24 cellular contexts compared by ENCODE assay signal in genomic region chr12:116150001-116150400, GRCh38.
DNase-seq lines count a peak whose midpoint lies in the region; ATAC-seq lines count a peak whose summit lies in the region.
"Had no signal": no experiment of that assay in that cellular context is flagged by ENCODE, and none has a peak within 500 bp of the region (broad histone marks: within the 10 kb centered on the region; RNA-seq: fewer than 3 reads in every experiment).

No MANE protein-coding gene starts in this region.

- H3K4me1 ChIP-seq in skeletal muscle tissue (ENCODE audit: control insufficient read depth in 3 of 3, insufficient read depth in 3 of 3, low read length in 3 of 3): peaks cover 39 to 44% (median 42%) of the 10 kb centered on the region in 3 donors
- H3K4me1 ChIP-seq: breast epithelium had no signal

- no peak for ATAC-seq in memory B cell (ENCODE audit: low read depth)
- ATAC-seq in GM21367 (IDR thresholded peaks at IDR 0.05; ENCODE audit: unreplicated experiment): no peak
- ATAC-seq: GM12878 had no signal

- no peak overlapping the region for H3K4me3 Mint-ChIP-seq in activated CD4-positive, alpha-beta T cell treated with anti-CD3 and anti-CD28 coated beads, Interleukin-2, amount 10 ng/mL, durations not matched to agents 24 days and 14 days
- no peak overlapping the region for H3K4me3 Mint-ChIP-seq in memory B cell
- H3K4me3 Mint-ChIP-seq: activated naive CD8-positive, alpha-beta T cell; H9 had no signal

- H3K36me3 ChIP-seq in skeletal muscle tissue (ENCODE audit: control insufficient read depth in 3 of 3, insufficient read depth in 3 of 3, low read length in 3 of 3): no peaks in the 10 kb centered on the region
- H3K36me3 ChIP-seq: breast epithelium, esophagus squamous epithelium, ovary, SJSA1, spleen had no signal

- H3K9ac ChIP-seq in skeletal muscle tissue (ENCODE audit: low read depth in 1 of 3, low read length in 3 of 3): peak overlapping the region in 1 of 3 donors; percentile 23
- H3K9ac ChIP-seq: BLaER1 treated with 17β-estradiol and CSF1 and Interleukin-3, amounts not matched to agents 10 nM and 100 nM had no signal

- peak; percentile 47 for DNase-seq in activated CD4-positive, alpha-beta T cell treated with anti-CD3 and anti-CD28 coated beads, Interleukin-2, amount 10 ng/mL, durations not matched to agents 24 days and 14 days
- no peak for DNase-seq in activated CD4-positive, alpha-beta T cell treated with anti-CD3 and anti-CD28 coated beads, Interleukin-2, amount 50 U/mL, for 4 hours
- peak; percentile 86 for DNase-seq in cerebellar cortex (ENCODE audit: low spot score)
- no peak for DNase-seq in memory B cell (ENCODE audit: low spot score in 2 of 2)
- DNase-seq in NOMO-1 treated with DMSO at 0.1 percent for 48 hours (lab: John Stamatoyannopoulos, UW; ENCODE audit: unreplicated experiment): no peak
- no peak for DNase-seq in NCI-H1436 (lab: John Stamatoyannopoulos, UW)
- DNase-seq: esophagus squamous epithelium; H9; MM.1S; naive B cell; NCI-H146; NCI-H2171 treated with DMSO at 0.1 percent for 48 hours; NCI-H748 treated with DMSO at 0.1 percent for 48 hours; ovary; PC-9; spleen; stimulated activated CD4-positive, alpha-beta T cell treated with anti-CD3 and anti-CD28 coated beads, Interleukin-4, amount 100 ng/mL, for 4 hours had no signal

- no peaks in the 10 kb centered on the region for H3K27me3 ChIP-seq in skeletal muscle tissue (ENCODE audit: control insufficient read depth in 3 of 3, insufficient read depth in 3 of 3, low read length in 3 of 3)
- H3K27me3 ChIP-seq: BLaER1 treated with 17β-estradiol and CSF1 and Interleukin-3, amounts not matched to agents 10 nM and 100 nM; breast epithelium; esophagus squamous epithelium; ovary; SJSA1; spleen had no signal

- peak overlapping the region in 1 of 3 donors; percentile 29 for H3K4me3 ChIP-seq in skeletal muscle tissue (ENCODE audit: low read length in 3 of 3)
- H3K4me3 ChIP-seq: BLaER1 treated with 17β-estradiol and CSF1 and Interleukin-3, amounts not matched to agents 10 nM and 100 nM; breast epithelium; esophagus squamous epithelium; GM12878; ovary; PC-9; SJSA1; spleen had no signal

- H3K27ac Mint-ChIP-seq in activated CD4-positive, alpha-beta T cell treated with anti-CD3 and anti-CD28 coated beads, Interleukin-2, amount 10 ng/mL, durations not matched to agents 24 days and 14 days: no peak overlapping the region
- H3K27ac Mint-ChIP-seq in memory B cell: peak overlapping the region; percentile 6
- H3K27ac Mint-ChIP-seq: activated naive CD8-positive, alpha-beta T cell had no signal

- H3K9me3 Mint-ChIP-seq in activated CD4-positive, alpha-beta T cell treated with anti-CD3 and anti-CD28 coated beads, Interleukin-2, amount 10 ng/mL, durations not matched to agents 24 days and 14 days: no peaks in the 10 kb centered on the region
- no peaks in the 10 kb centered on the region for H3K9me3 Mint-ChIP-seq in memory B cell
- H3K9me3 Mint-ChIP-seq: H9, naive B cell had no signal

- H3K4me1 Mint-ChIP-seq in activated CD4-positive, alpha-beta T cell treated with anti-CD3 and anti-CD28 coated beads, Interleukin-2, amount 10 ng/mL, durations not matched to agents 24 days and 14 days: peaks cover 28% of the 10 kb centered on the region
- peaks cover 37% of the 10 kb centered on the region for H3K4me1 Mint-ChIP-seq in memory B cell

- H3K27me3 Mint-ChIP-seq in activated CD4-positive, alpha-beta T cell treated with anti-CD3 and anti-CD28 coated beads, Interleukin-2, amount 10 ng/mL, durations not matched to agents 24 days and 14 days: no peaks in the 10 kb centered on the region
- H3K27me3 Mint-ChIP-seq in memory B cell: no peaks in the 10 kb centered on the region
- H3K27me3 Mint-ChIP-seq: activated naive CD8-positive, alpha-beta T cell; naive B cell had no signal

- H3K36me3 Mint-ChIP-seq in activated CD4-positive, alpha-beta T cell treated with anti-CD3 and anti-CD28 coated beads, Interleukin-2, amount 10 ng/mL, durations not matched to agents 24 days and 14 days (ENCODE audit: low read depth): no peaks in the 10 kb centered on the region
- H3K36me3 Mint-ChIP-seq in memory B cell: no peaks in the 10 kb centered on the region
- H3K36me3 Mint-ChIP-seq: activated naive CD8-positive, alpha-beta T cell; naive B cell had no signal

- intact Hi-C loops in activated CD4-positive, alpha-beta T cell treated with anti-CD3 and anti-CD28 coated beads, Interleukin-2, amount 10 ng/mL, durations not matched to agents 24 days and 14 days (cut with micrococcal nuclease): no loop called here

- no peaks in the 10 kb centered on the region for H3K9me3 ChIP-seq in skeletal muscle tissue (ENCODE audit: control insufficient read depth in 3 of 3, low read length in 3 of 3)
- H3K9me3 ChIP-seq: breast epithelium, esophagus squamous epithelium, ovary, SJSA1, spleen had no signal

- peak overlapping the region; percentile 21 for H3K27ac ChIP-seq in skeletal muscle tissue (ENCODE audit: low read depth, low read length)
- H3K27ac ChIP-seq: BLaER1 treated with 17β-estradiol and CSF1 and Interleukin-3, amounts not matched to agents 10 nM and 100 nM; breast epithelium; esophagus squamous epithelium; ovary; SJSA1; spleen had no signal

Comparison
In these comparisons a context has a peak if more than half of its experiments do, and no peak if none do; other contexts are left out.
1. DNase-seq: peak in activated CD4-positive, alpha-beta T cell treated with anti-CD3 and anti-CD28 coated beads, Interleukin-2, amount 10 ng/mL, durations not matched to agents 24 days and 14 days (single experiment) and cerebellar cortex (single experiment); none in activated CD4-positive, alpha-beta T cell treated with anti-CD3 and anti-CD28 coated beads, Interleukin-2, amount 50 U/mL, for 4 hours (0 of 2), memory B cell (0 of 2), NOMO-1 treated with DMSO at 0.1 percent for 48 hours (single experiment) and NCI-H1436 (single experiment).